Comparison of ENCODE assay signal across 25 cellular contexts in the genomic region with DNA sequence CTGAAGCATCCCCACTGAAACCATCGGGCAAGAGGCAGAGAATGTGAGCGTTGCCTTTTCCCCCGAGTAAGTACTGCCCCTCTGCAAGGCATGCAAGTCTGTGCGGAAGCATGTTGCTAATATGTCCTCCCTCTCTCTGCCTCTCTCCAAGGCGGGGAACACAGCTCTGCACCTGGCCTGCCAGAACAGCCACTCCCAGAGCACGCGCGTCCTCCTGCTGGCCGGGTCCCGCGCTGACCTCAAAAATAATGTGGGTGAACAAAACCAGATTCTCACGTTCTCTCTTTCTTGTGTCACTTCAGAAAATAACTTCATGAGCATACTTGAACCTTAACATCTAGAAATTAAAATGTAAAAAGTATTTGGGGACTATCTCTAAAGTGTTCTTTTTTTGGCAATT. TPM values are rescaled to one million over a fixed set of nuclear protein-coding genes. Genes with fewer than 3 reads are reported as not detected.
DNase-seq lines count a peak whose midpoint lies in the region; ATAC-seq and TF ChIP-seq lines count a peak whose summit lies in the region.
"Had no signal": no experiment of that assay in that cellular context is flagged by ENCODE, and none has a peak within 500 bp of the region (broad histone marks: within the 10 kb centered on the region; RNA-seq: fewer than 3 reads in every experiment).

No MANE protein-coding gene starts in this region.

- peaks cover 15% of the 10 kb centered on the region for H3K36me3 Mint-ChIP-seq in neural progenitor cell
- H3K36me3 Mint-ChIP-seq: activated CD8-positive, alpha-beta memory T cell treated with anti-CD3 and anti-CD28 coated beads, Interleukin-2, amount 10 ng/mL, durations not matched to agents 7 days and 5 days; activated naive CD4-positive, alpha-beta T cell treated with anti-CD3 and anti-CD28 coated beads, Interleukin-2, amount 50 U/mL, for 24 hours; naive thymus-derived CD4-positive, alpha-beta T cell had no signal

- ATAC-seq in SK-N-SH treated with all-trans-retinoic acid at 6 μM for 48 hours (no peak), left cardiac atrium (no peak)
- ATAC-seq: activated CD8-positive, alpha-beta memory T cell treated with anti-CD3 and anti-CD28 coated beads, Interleukin-2, amount 10 ng/mL, durations not matched to agents 7 days and 5 days; naive thymus-derived CD4-positive, alpha-beta T cell; right cardiac atrium; stimulated activated naive B cell treated with anti-CD40 and anti-IgM and Interleukin-4, amounts not matched to agents 10 μg/mL and 1 μg/mL and 100 μg/mL, for 72 hours had no signal

- CTCF ChIA-PET in SK-N-SH (lab: Yijun Ruan, JAX) = interaction anchor here (1.6 kb wide), 1 partner anchor 180 kb away, joined by 5 read pairs; no protein-coding TSS in a partner anchor

- no peaks in the 10 kb centered on the region for H3K9me2 ChIP-seq in SK-N-SH

- H3K4me3 ChIP-seq in SK-N-SH (ENCODE audit: low read depth in 2 of 2, low read length in 1 of 2) (no peak overlapping the region), neural progenitor cell (no peak overlapping the region)
- H3K4me3 ChIP-seq: A549, cardiac muscle cell, SJSA1 had no signal

- H3K36me3 ChIP-seq in SK-N-SH (replicated peaks in 1 of 2; ENCODE audit: control insufficient read depth in 1 of 2, insufficient read depth in 2 of 2, low read length in 1 of 2) = no peaks in the 10 kb centered on the region
- H3K36me3 ChIP-seq in neural progenitor cell = no peaks in the 10 kb centered on the region
- H3K36me3 ChIP-seq: cardiac muscle cell, SJSA1 had no signal

- H3K27ac ChIP-seq in SK-N-SH (ENCODE audit: low read depth in 2 of 2, low read length in 1 of 2) (no peak overlapping the region), neural progenitor cell (no peak overlapping the region)
- H3K27ac ChIP-seq: A549, cardiac muscle cell, HL-60, SJSA1 had no signal

- H3K79me2 ChIP-seq in SK-N-SH (ENCODE audit: insufficient read depth) (no peaks in the 10 kb centered on the region), neural progenitor cell (ENCODE audit: low read depth) (no peaks in the 10 kb centered on the region)

- no peak for TF ChIP-seq EP300 in SK-N-SH (IDR thresholded peaks at IDR 0.05; ENCODE audit: borderline replicate concordance in 1 of 2, low read depth in 1 of 2, low read length in 1 of 2)

- no peaks in the 10 kb centered on the region for H3K27me3 Mint-ChIP-seq in neural progenitor cell (ENCODE audit: insufficient read depth, low read depth)
- H3K27me3 Mint-ChIP-seq: activated CD8-positive, alpha-beta memory T cell treated with anti-CD3 and anti-CD28 coated beads, Interleukin-2, amount 10 ng/mL, durations not matched to agents 7 days and 5 days; activated naive CD4-positive, alpha-beta T cell treated with anti-CD3 and anti-CD28 coated beads, Interleukin-2, amount 50 U/mL, for 24 hours; dendritic cell treated with granulocyte-macrophage colony-stimulating factor and Interleukin-4, amounts not matched to agents 40 ng/mL and 50 ng/mL, for 4 days; naive thymus-derived CD4-positive, alpha-beta T cell; stimulated activated naive B cell treated with anti-CD40 and anti-IgM and Interleukin-4, amounts not matched to agents 10 μg/mL and 1 μg/mL and 100 μg/mL, for 72 hours had no signal

- TF ChIP-seq CTCF in SK-N-SH (IDR thresholded peaks at IDR 0.05) (0 out of 2 replicates have a peak, but pooled peaks have one; percentile 14), neural progenitor cell (IDR thresholded peaks at IDR 0.05) (peak; percentile 55)

- H3K9me3 ChIP-seq in SK-N-SH = no peaks in the 10 kb centered on the region
- H3K9me3 ChIP-seq in neural progenitor cell (ENCODE audit: low read depth) = no peaks in the 10 kb centered on the region
- H3K9me3 ChIP-seq: A549, SJSA1 had no signal

- H3K9ac ChIP-seq in SK-N-SH = no peak overlapping the region
- H3K9ac ChIP-seq in neural progenitor cell = no peak overlapping the region

- no peaks in the 10 kb centered on the region for H3K4me1 ChIP-seq in SK-N-SH (ENCODE audit: control insufficient read depth in 1 of 2, insufficient read depth in 2 of 2, low read depth in 1 of 2, low read length in 1 of 2)
- H3K4me1 ChIP-seq in neural progenitor cell = peaks cover 12% of the 10 kb centered on the region
- H3K4me1 ChIP-seq: A549, SJSA1 had no signal

- no peaks in the 10 kb centered on the region for H3K9me3 Mint-ChIP-seq in neural progenitor cell
- H3K9me3 Mint-ChIP-seq: activated naive CD4-positive, alpha-beta T cell treated with anti-CD3 and anti-CD28 coated beads, Interleukin-2, amount 50 U/mL, for 24 hours; activated T-helper 1 cell treated with anti-CD3 and anti-CD28 coated beads, Interleukin-12 subunit alpha, Interleukin-12 subunit beta, Interleukin-2, Interleukin-4 antibody, amounts not matched to agents 30 ng/mL and 10 ng/mL and 1 ng/mL, durations not matched to agents 14 hours and 24 hours and 36 hours; dendritic cell treated with granulocyte-macrophage colony-stimulating factor and Interleukin-4, amounts not matched to agents 40 ng/mL and 50 ng/mL, for 4 days; naive thymus-derived CD4-positive, alpha-beta T cell; stimulated activated naive B cell treated with anti-CD40 and anti-IgM and Interleukin-4, amounts not matched to agents 10 μg/mL and 1 μg/mL and 100 μg/mL, for 72 hours had no signal

- no peak for TF ChIP-seq RAD21 in SK-N-SH (IDR thresholded peaks at IDR 0.05; ENCODE audit: low read length)

- peaks cover 13% of the 10 kb centered on the region for H3K4me1 Mint-ChIP-seq in neural progenitor cell
- H3K4me1 Mint-ChIP-seq: activated naive CD4-positive, alpha-beta T cell treated with anti-CD3 and anti-CD28 coated beads, Interleukin-2, amount 50 U/mL, for 24 hours had no signal

- POLR2A ChIA-PET in SK-N-SH (lab: Yijun Ruan, JAX) = interaction anchor here (0.5 kb wide), 1 partner anchor 464 kb away, joined by 4 read pairs; no protein-coding TSS in a partner anchor

- H3F3A ChIP-seq in SK-N-SH (replicated peaks; ENCODE audit: insufficient read depth) = no peaks in the 10 kb centered on the region
- no peaks in the 10 kb centered on the region for H3F3A ChIP-seq in neural progenitor cell (ENCODE audit: low read depth)

- H3K27ac Mint-ChIP-seq in neural progenitor cell = no peak overlapping the region
- H3K27ac Mint-ChIP-seq: activated CD8-positive, alpha-beta memory T cell treated with anti-CD3 and anti-CD28 coated beads, Interleukin-2, amount 10 ng/mL, durations not matched to agents 7 days and 5 days; activated naive CD4-positive, alpha-beta T cell treated with anti-CD3 and anti-CD28 coated beads, Interleukin-2, amount 50 U/mL, for 24 hours; activated T-helper 1 cell treated with anti-CD3 and anti-CD28 coated beads, Interleukin-12 subunit alpha, Interleukin-12 subunit beta, Interleukin-2, Interleukin-4 antibody, amounts not matched to agents 30 ng/mL and 10 ng/mL and 1 ng/mL, durations not matched to agents 14 hours and 24 hours and 36 hours; dendritic cell treated with granulocyte-macrophage colony-stimulating factor and Interleukin-4, amounts not matched to agents 40 ng/mL and 50 ng/mL, for 4 days; naive thymus-derived CD4-positive, alpha-beta T cell; stimulated activated naive B cell treated with anti-CD40 and anti-IgM and Interleukin-4, amounts not matched to agents 10 μg/mL and 1 μg/mL and 100 μg/mL, for 72 hours had no signal

- H3K4me3 Mint-ChIP-seq in neural progenitor cell = no peak overlapping the region
- H3K4me3 Mint-ChIP-seq: activated CD8-positive, alpha-beta memory T cell treated with anti-CD3 and anti-CD28 coated beads, Interleukin-2, amount 10 ng/mL, durations not matched to agents 7 days and 5 days; activated naive CD4-positive, alpha-beta T cell treated with anti-CD3 and anti-CD28 coated beads, Interleukin-2, amount 50 U/mL, for 24 hours; activated T-helper 1 cell treated with anti-CD3 and anti-CD28 coated beads, Interleukin-12 subunit alpha, Interleukin-12 subunit beta, Interleukin-2, Interleukin-4 antibody, amounts not matched to agents 30 ng/mL and 10 ng/mL and 1 ng/mL, durations not matched to agents 14 hours and 24 hours and 36 hours; dendritic cell treated with granulocyte-macrophage colony-stimulating factor and Interleukin-4, amounts not matched to agents 40 ng/mL and 50 ng/mL, for 4 days; naive thymus-derived CD4-positive, alpha-beta T cell; stimulated activated naive B cell treated with anti-CD40 and anti-IgM and Interleukin-4, amounts not matched to agents 10 μg/mL and 1 μg/mL and 100 μg/mL, for 72 hours had no signal

- H3K4me2 ChIP-seq in SK-N-SH = no peak overlapping the region
- no peak overlapping the region for H3K4me2 ChIP-seq in neural progenitor cell
- H3K4me2 ChIP-seq: A549 had no signal

- intact Hi-C loops in left cardiac atrium (cut with DNase I) = no loop called here

- H2AFZ ChIP-seq in SK-N-SH (ENCODE audit: low read depth) (no peak overlapping the region), neural progenitor cell (replicated peaks) (no peak overlapping the region)

- DNase-seq in SK-N-SH (no peak), SW480 (ENCODE audit: low spot score) (peak; percentile 5), glomerular visceral epithelial cell (ENCODE audit: extremely low spot score) (peak; percentile 6), neural progenitor cell (ENCODE audit: low spot score) (peak; percentile 56), left cardiac atrium (no peak), NCI-H446 treated with DMSO at 0.1 percent for 48 hours (lab: John Stamatoyannopoulos, UW) (no peak), medulla oblongata (ENCODE audit: extremely low spot score) (no peak)
- DNase-seq: activated CD4-positive, alpha-beta T cell treated with anti-CD3 and anti-CD28 coated beads for 48 hours; activated CD8-positive, alpha-beta memory T cell treated with anti-CD3 and anti-CD28 coated beads, Interleukin-2, amount 10 ng/mL, durations not matched to agents 7 days and 5 days; GDM1; naive thymus-derived CD4-positive, alpha-beta T cell; NCI-H1105 treated with DMSO at 0.1 percent for 48 hours; NCI-H2081; NCI-H510A treated with DMSO at 0.1 percent for 48 hours; right cardiac atrium; stimulated activated CD4-positive, alpha-beta T cell treated with anti-CD3 and anti-CD28 coated beads, Interleukin-4, amount 100 ng/mL, for 1 hour; stimulated activated naive B cell treated with anti-CD40 and anti-IgM and Interleukin-4, amounts not matched to agents 10 μg/mL and 1 μg/mL and 100 μg/mL, for 72 hours had no signal

- 92% methylated on average over 12 of the region's 12 CpGs for WGBS in SK-N-SH (ENCODE audit: low lambda C conversion rate)

- H4K20me1 ChIP-seq in SK-N-SH (ENCODE audit: insufficient read depth) (no peaks in the 10 kb centered on the region), neural progenitor cell (ENCODE audit: low read depth) (no peaks in the 10 kb centered on the region)

- H3K27me3 ChIP-seq in SK-N-SH (ENCODE audit: insufficient read depth) (no peaks in the 10 kb centered on the region), neural progenitor cell (no peaks in the 10 kb centered on the region)
- H3K27me3 ChIP-seq: cardiac muscle cell, SJSA1 had no signal

TF ChIP-seq in SK-N-SH, 30 proteins besides CTCF, POLR2A, EP300 and RAD21 (continues in another document):
- no peak for TF ChIP-seq FOSL2 (IDR thresholded peaks at IDR 0.05; ENCODE audit: borderline replicate concordance, low read depth)

TF ChIP-seq in SK-N-SH treated with all-trans-retinoic acid at 6 μM for 48 hours, 23 proteins besides CTCF, POLR2A, EP300 and RAD21 (continues in another document):
- no peak for TF ChIP-seq ZNF70 (CRISPR knock-in tag; IDR thresholded peaks at IDR 0.05)

RNA-seq across cellular contexts. Expression of gene LYRM2, which starts 26.4 kb away (rescaled TPM):
- polyA plus RNA-seq in SK-N-SH (2012; rRNA removed) = 14.5 and 23.5 TPM in 2 replicates
- 30.9 and 44.9 TPM in 2 replicates for polyA plus RNA-seq in SK-N-SH (2012; cell fraction: cytosol; rRNA removed)
- 3.1 and 7.8 TPM in 2 replicates for polyA plus RNA-seq in SK-N-SH (2012; cell fraction: nucleus; rRNA removed)
- total RNA-seq in neural progenitor cell (ENCODE audit: low replicate concordance) = 21.6 and 37.1 TPM in 2 replicates
- 10 to 100 TPM; 27.9 to 36.7 TPM for total RNA-seq in left cardiac atrium

Comparison
In these comparisons a context has a peak if more than half of its experiments do, and no peak if none do; other contexts are left out.
1. DNase-seq: peak in SW480 (single experiment), glomerular visceral epithelial cell (single experiment) and neural progenitor cell (single experiment); none in SK-N-SH (single experiment), left cardiac atrium (single experiment), NCI-H446 treated with DMSO at 0.1 percent for 48 hours (single experiment) and medulla oblongata (single experiment).